ENCODE assay signal across 27 cellular contexts in genomic region chr9:27005491-27005890, GRCh38. TPM values are rescaled to one million over a fixed set of nuclear protein-coding genes. Genes with fewer than 3 reads are reported as not detected.
"Had no signal": no experiment of that assay in that cellular context is flagged by ENCODE, and none has a peak within 500 bp of the region (broad histone marks: within the 10 kb centered on the region; RNA-seq: fewer than 3 reads in every experiment).

A gene with protein sequence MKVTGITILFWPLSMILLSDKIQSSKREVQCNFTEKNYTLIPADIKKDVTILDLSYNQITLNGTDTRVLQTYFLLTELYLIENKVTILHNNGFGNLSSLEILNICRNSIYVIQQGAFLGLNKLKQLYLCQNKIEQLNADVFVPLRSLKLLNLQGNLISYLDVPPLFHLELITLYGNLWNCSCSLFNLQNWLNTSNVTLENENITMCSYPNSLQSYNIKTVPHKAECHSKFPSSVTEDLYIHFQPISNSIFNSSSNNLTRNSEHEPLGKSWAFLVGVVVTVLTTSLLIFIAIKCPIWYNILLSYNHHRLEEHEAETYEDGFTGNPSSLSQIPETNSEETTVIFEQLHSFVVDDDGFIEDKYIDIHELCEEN (minus strand): TSS chr9:27005672. CDS start chr9:26999694, 5,978 bp downstream.

- H3K4me1 ChIP-seq: heart right ventricle, sigmoid colon, spleen, testis, vagina had no signal

- H3K27ac ChIP-seq: coronary artery, epithelial cell of prostate, heart right ventricle, sigmoid colon, spleen, testis, vagina had no signal

- H3K4me3 Mint-ChIP-seq: activated CD4-positive, alpha-beta T cell treated with anti-CD3 and anti-CD28 coated beads for 36 hours; activated naive CD8-positive, alpha-beta T cell treated with anti-CD3 and anti-CD28 coated beads for 36 hours; activated T-cell treated with anti-CD3 and anti-CD28 coated beads, Interleukin-2, amount 50 U/mL, for 4 hours; central memory CD8-positive, alpha-beta T cell; T-cell; type B pancreatic cell had no signal

- H3K27ac Mint-ChIP-seq: activated CD4-positive, alpha-beta T cell treated with anti-CD3 and anti-CD28 coated beads for 36 hours; activated naive CD8-positive, alpha-beta T cell treated with anti-CD3 and anti-CD28 coated beads for 36 hours; activated T-helper 2 cell treated with anti-CD3 and anti-CD28 coated beads, Interferon-gamma antibody, Interleukin-2, Interleukin-4, amounts not matched to agents 10 μg/mL and 5 μg/mL and 100 μg/mL, durations not matched to agents 14 hours and 24 hours and 36 hours; T-cell; type B pancreatic cell had no signal

- H3K4me1 Mint-ChIP-seq: activated CD4-positive, alpha-beta T cell treated with anti-CD3 and anti-CD28 coated beads for 36 hours; activated naive CD8-positive, alpha-beta T cell treated with anti-CD3 and anti-CD28 coated beads for 36 hours; central memory CD8-positive, alpha-beta T cell; T-cell had no signal

- FAIRE-seq: astrocyte had no signal

- H3K27me3 Mint-ChIP-seq: activated CD4-positive, alpha-beta T cell treated with anti-CD3 and anti-CD28 coated beads for 36 hours; activated naive CD8-positive, alpha-beta T cell treated with anti-CD3 and anti-CD28 coated beads for 36 hours; central memory CD8-positive, alpha-beta T cell; T-cell; type B pancreatic cell had no signal

- H3K36me3 Mint-ChIP-seq: type B pancreatic cell had no signal

- ATAC-seq: activated CD4-positive, alpha-beta T cell treated with anti-CD3 and anti-CD28 coated beads for 36 hours; activated T-cell treated with anti-CD3 and anti-CD28 coated beads, Interleukin-2, amount 50 U/mL, for 4 hours; heart right ventricle; left ventricle myocardium superior; T-cell had no signal

- H3K4me3 ChIP-seq: coronary artery, heart right ventricle, sigmoid colon, spleen, testis, vagina had no signal

- H3K9me3 ChIP-seq: heart right ventricle, sigmoid colon, spleen, testis, vagina had no signal

- DNase-seq: activated CD4-positive, alpha-beta T cell treated with anti-CD3 and anti-CD28 coated beads for 36 hours; activated CD4-positive, alpha-beta T cell treated with anti-CD3 and anti-CD28 coated beads, Interleukin-2, amount 50 U/mL, for 48 hours; activated CD8-positive, alpha-beta memory T cell treated with anti-CD3 and anti-CD28 coated beads, Interleukin-2, amount 50 U/mL, for 48 hours; activated naive CD4-positive, alpha-beta T cell; activated naive CD8-positive, alpha-beta T cell treated with anti-CD3 and anti-CD28 coated beads for 36 hours; activated T-cell treated with anti-CD3 and anti-CD28 coated beads, Interleukin-2, amount 50 U/mL, for 4 hours; heart right ventricle; kidney glomerular epithelial cell; left ventricle myocardium superior; midbrain; nucleus accumbens; sigmoid colon; spleen; stimulated activated CD4-positive, alpha-beta T cell treated with anti-CD3 and anti-CD28 coated beads, Interleukin-4, amount 100 ng/mL, for 1 hour; stimulated activated naive CD4-positive, alpha-beta T cell; T-cell; testis had no signal

RNA-seq across cellular contexts. Expression of the gene that starts here (rescaled TPM):
- total RNA-seq: activated CD4-positive, alpha-beta T cell treated with anti-CD3 and anti-CD28 coated beads for 36 hours; activated CD8-positive, alpha-beta memory T cell treated with anti-CD3 and anti-CD28 coated beads for 36 hours; activated naive CD8-positive, alpha-beta T cell treated with anti-CD3 and anti-CD28 coated beads for 36 hours; activated T-cell treated with anti-CD3 and anti-CD28 coated beads, Interleukin-2, amount 50 U/mL, for 4 hours; activated T-helper 2 cell treated with anti-CD3 and anti-CD28 coated beads, Interferon-gamma antibody, Interleukin-2, Interleukin-4, amounts not matched to agents 10 μg/mL and 5 μg/mL and 100 μg/mL, durations not matched to agents 14 hours and 24 hours and 36 hours; astrocyte; fibroblast of villous mesenchyme; heart right ventricle; left ventricle myocardium superior; spleen; T-cell; vagina had no signal
- polyA plus RNA-seq: heart right ventricle, neural cell, spleen had no signal
